ENCODE assay signal across 8 cellular contexts in the genomic region with DNA sequence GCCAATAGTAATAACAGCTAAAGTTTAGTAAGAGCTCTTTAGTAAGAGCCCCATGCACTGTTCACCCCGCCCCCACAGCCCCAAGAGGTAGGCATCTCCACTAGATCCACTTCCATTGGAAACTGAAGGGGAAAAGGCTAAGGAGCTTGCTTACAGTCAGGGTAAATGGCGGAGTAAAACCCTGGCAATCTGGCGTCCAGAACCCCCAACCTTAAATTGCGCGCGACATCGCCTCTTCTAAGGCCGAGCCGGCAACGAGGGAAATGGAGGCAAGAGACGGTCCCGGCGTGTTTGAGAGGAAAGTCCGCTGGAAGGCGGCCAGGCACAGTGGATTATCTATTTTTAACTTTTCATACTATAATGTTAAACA. TPM values are rescaled to one million over a fixed set of nuclear protein-coding genes. Genes with fewer than 3 reads are reported as not detected.
DNase-seq lines count a peak whose midpoint lies in the region; ATAC-seq lines count a peak whose summit lies in the region.

No MANE protein-coding gene starts in this region.

- H3K27ac ChIP-seq in SJSA1 (peak overlapping the region; percentile 73), muscle layer of duodenum (ENCODE audit: low read length) (no peak overlapping the region)

- H3K4me1 ChIP-seq in ES-I3 (ENCODE audit: insufficient read depth, low read length), result no peaks in the 10 kb centered on the region
- H3K4me1 ChIP-seq in SJSA1 (replicated peaks), result peaks cover 6% of the 10 kb centered on the region; the same call in 1 of the 2 replicates
- peaks cover 7% of the 10 kb centered on the region for H3K4me1 ChIP-seq in endocrine pancreas (ENCODE audit: control insufficient read depth, insufficient read depth, low read length)
- H3K4me1 ChIP-seq in muscle layer of duodenum (ENCODE audit: control insufficient read depth in 1 of 2, insufficient read depth in 2 of 2, low read length in 2 of 2), result peaks cover 10 to 15% of the 10 kb centered on the region in 2 donors

- H3K36me3 ChIP-seq in ES-I3 (ENCODE audit: insufficient read depth, low read length) (peaks cover 4% of the 10 kb centered on the region), SJSA1 (peaks cover 19% of the 10 kb centered on the region), endocrine pancreas (ENCODE audit: control insufficient read depth, insufficient read depth, low read length) (no peaks in the 10 kb centered on the region), muscle layer of duodenum (ENCODE audit: control insufficient read depth in 1 of 2, insufficient read depth in 2 of 2, low read length in 2 of 2) (no peaks in the 10 kb centered on the region)

- peak in 1 of 2 experiments; percentile 40 for DNase-seq in SJSA1 (ENCODE audit: low read depth in 1 of 2, low spot score in 2 of 2)
- no peak for DNase-seq in effector CD4-positive, alpha-beta T cell
- DNase-seq in activated gamma-delta T cell (lab: John Stamatoyannopoulos, UW), result no peak

- H3K9me3 ChIP-seq in ES-I3 (ENCODE audit: control insufficient read depth, insufficient read depth, low read length) (no peaks in the 10 kb centered on the region), SJSA1 (replicated peaks) (no peaks in the 10 kb centered on the region), endocrine pancreas (ENCODE audit: control insufficient read depth, low read length) (no peaks in the 10 kb centered on the region), muscle layer of duodenum (ENCODE audit: control insufficient read depth in 1 of 2, low read length in 2 of 2) (no peaks in the 10 kb centered on the region)

- H3K4me3 ChIP-seq in SJSA1 (peak overlapping the region; percentile 77), endocrine pancreas (ENCODE audit: control insufficient read depth, insufficient read depth, low read length) (peak overlapping the region; percentile 96), muscle layer of duodenum (ENCODE audit: low read depth in 1 of 2, low read length in 2 of 2) (peak overlapping the region; percentile 97 to 99)

- ATAC-seq in GM21381 (IDR thresholded peaks at IDR 0.05; ENCODE audit: unreplicated experiment), result peak; percentile 12
- ATAC-seq in HG03571 (IDR thresholded peaks at IDR 0.05; ENCODE audit: unreplicated experiment), result peak; percentile 18

- H3K9ac ChIP-seq in ES-I3 (ENCODE audit: low read depth, low read length) (peak overlapping the region; percentile 70), endocrine pancreas (ENCODE audit: control insufficient read depth, insufficient read depth, low read length) (peak overlapping the region; percentile 66)

- H3K27me3 ChIP-seq in SJSA1 (replicated peaks) (no peaks in the 10 kb centered on the region), endocrine pancreas (ENCODE audit: control insufficient read depth, insufficient read depth, low read length) (no peaks in the 10 kb centered on the region), muscle layer of duodenum (ENCODE audit: low read depth, low read length) (no peaks in the 10 kb centered on the region)

RNA-seq across cellular contexts. Expression of gene C3orf38, which starts 0.6 kb away (rescaled TPM):
- total RNA-seq in SJSA1 (2014; rRNA removed; shearing (Covaris generic)), result 19.0 and 21.0 TPM in 2 replicates
